Comparison of ENCODE assay signal across 1 cellular context in genomic region chr4:35723973-35724372, GRCh38.
TF ChIP-seq lines count a peak whose summit lies in the region.

No MANE protein-coding gene starts in this region.

TF ChIP-seq in GM12878, 131 proteins besides CTCF, POLR2A, EP300 and RAD21:
- TF ChIP-seq ELK1 (IDR thresholded peaks at IDR 0.05; ENCODE audit: low read depth, low read length) (no peak), POU2F2 (IDR thresholded peaks at IDR 0.05; ENCODE audit: borderline replicate concordance, low read depth, low read length) (no peak), MYC (IDR thresholded peaks at IDR 0.05; ENCODE audit: insufficient read depth, insufficient read length, insufficient replicate concordance, low read length, severe bottlenecking) (no peak), MTA3 (IDR thresholded peaks at IDR 0.05; ENCODE audit: borderline replicate concordance, low read length) (no peak), CREM (IDR thresholded peaks at IDR 0.05; ENCODE audit: low read depth) (no peak)
TF ChIP-seq in GM12878: peak in this region for 0.
